Comparison of ENCODE assay signal across 10 cellular contexts in the genomic region with DNA sequence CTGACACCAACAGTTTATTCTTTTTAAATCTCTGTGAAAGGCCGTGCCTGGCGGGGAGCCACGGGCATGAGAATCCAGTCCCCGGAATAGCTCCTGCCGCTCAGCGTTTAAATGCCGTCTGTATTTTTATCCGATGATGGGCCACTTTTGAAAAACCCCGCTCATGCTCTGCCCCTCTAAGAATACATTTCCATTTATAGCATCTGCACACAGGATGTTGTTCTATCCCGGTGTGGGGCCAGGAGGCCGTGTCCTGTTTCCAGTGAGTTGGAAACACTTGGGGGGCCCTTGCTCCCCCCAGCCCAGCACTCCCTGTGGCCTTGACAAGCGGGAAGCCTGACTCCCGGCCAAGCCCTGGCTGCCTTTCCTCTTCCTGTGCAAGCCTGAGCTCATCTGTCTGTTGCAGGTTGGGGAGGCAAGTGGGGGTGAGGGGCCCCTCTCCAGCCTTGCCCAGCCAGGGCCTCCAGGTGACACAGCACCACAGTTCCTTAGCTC. TPM values are rescaled to one million over a fixed set of nuclear protein-coding genes. Genes with fewer than 3 reads are reported as not detected.
DNase-seq lines count a peak whose midpoint lies in the region; ATAC-seq and TF ChIP-seq lines count a peak whose summit lies in the region.
"Had no signal": no experiment of that assay in that cellular context is flagged by ENCODE, and none has a peak within 500 bp of the region (broad histone marks: within the 10 kb centered on the region; RNA-seq: fewer than 3 reads in every experiment).

No MANE protein-coding gene starts in this region.

- H3K4me3 ChIP-seq in fibroblast of villous mesenchyme (ENCODE audit: low read depth, low read length) (no peak overlapping the region), muscle layer of duodenum (ENCODE audit: low read depth in 1 of 2, low read length in 2 of 2) (no peak overlapping the region), tibial artery (peak overlapping the region in 1 of 2 donors; percentile 12), MM.1S (ENCODE audit: low read length) (no peak overlapping the region)

- no peaks in the 10 kb centered on the region for H3K27me3 Mint-ChIP-seq in activated CD8-positive, alpha-beta memory T cell treated with anti-CD3 and anti-CD28 coated beads, Interleukin-2, amount 10 ng/mL, durations not matched to agents 7 days and 5 days
- H3K27me3 Mint-ChIP-seq in activated CD8-positive, alpha-beta T cell treated with anti-CD3 and anti-CD28 coated beads, Interleukin-2, amount 10 ng/mL, durations not matched to agents 7 days and 5 days (ENCODE audit: low read depth) = no peaks in the 10 kb centered on the region

- intact Hi-C loops in tibial artery (cut with DNase I; ENCODE audit: low total_unique reads) = loop anchor here (5.0 kb wide), 1 partner anchor 156 kb away; no protein-coding TSS in a partner anchor

- H3K4me1 ChIP-seq in muscle layer of duodenum (ENCODE audit: control insufficient read depth in 1 of 2, insufficient read depth in 2 of 2, low read length in 2 of 2) (peaks cover 27 to 44% of the 10 kb centered on the region in 2 donors), tibial artery (peaks cover 11 to 87% (median 71%) of the 10 kb centered on the region in 4 donors), MM.1S (ENCODE audit: low read length) (no peaks in the 10 kb centered on the region)

- ATAC-seq in activated CD8-positive, alpha-beta memory T cell treated with anti-CD3 and anti-CD28 coated beads, Interleukin-2, amount 10 ng/mL, durations not matched to agents 7 days and 5 days = no peak
- no peak for ATAC-seq in activated CD8-positive, alpha-beta T cell treated with anti-CD3 and anti-CD28 coated beads, Interleukin-2, amount 10 ng/mL, durations not matched to agents 7 days and 5 days
- ATAC-seq in HG02885 (IDR thresholded peaks at IDR 0.05; ENCODE audit: poor library complexity, unreplicated experiment) = no peak
- ATAC-seq: activated CD4-positive, CD25-positive, alpha-beta regulatory T cell treated with anti-CD3 and anti-CD28 coated beads, Interleukin-2, amount 50 U/mL, for 24 hours had no signal

- no peak overlapping the region for H3K9ac ChIP-seq in MM.1S (ENCODE audit: low read length)

- peaks cover 73% of the 10 kb centered on the region for H4K20me1 ChIP-seq in MM.1S (ENCODE audit: insufficient read depth, low read length)

- H3K27me3 ChIP-seq in muscle layer of duodenum (ENCODE audit: low read depth, low read length) = no peaks in the 10 kb centered on the region
- H3K27me3 ChIP-seq in tibial artery = no peaks in the 10 kb centered on the region
- H3K27me3 ChIP-seq in MM.1S (replicated peaks; ENCODE audit: insufficient read depth, low read length) = no peaks in the 10 kb centered on the region

- POLR2A ChIA-PET in activated CD8-positive, alpha-beta T cell treated with anti-CD3 and anti-CD28 coated beads, Interleukin-2, amount 10 ng/mL, durations not matched to agents 7 days and 5 days (lab: Charles Lee) = no interaction called here

- no peaks in the 10 kb centered on the region for H3K9me2 ChIP-seq in MM.1S (replicated peaks; ENCODE audit: insufficient read depth, low read length)

- no peak overlapping the region for H3K27ac Mint-ChIP-seq in activated CD8-positive, alpha-beta memory T cell treated with anti-CD3 and anti-CD28 coated beads, Interleukin-2, amount 10 ng/mL, durations not matched to agents 7 days and 5 days
- H3K27ac Mint-ChIP-seq in activated CD8-positive, alpha-beta T cell treated with anti-CD3 and anti-CD28 coated beads, Interleukin-2, amount 10 ng/mL, durations not matched to agents 7 days and 5 days = no peak overlapping the region

- TF ChIP-seq CTCF in fibroblast of villous mesenchyme (IDR thresholded peaks at IDR 0.05; ENCODE audit: insufficient read depth, low read depth, low read length) = no peak
- peak in 1 of 2 experiments; percentile 14 for TF ChIP-seq CTCF in tibial artery (IDR thresholded peaks at IDR 0.05)
- no peak for TF ChIP-seq CTCF in MM.1S (IDR thresholded peaks at IDR 0.05; ENCODE audit: low read length)

- no peaks in the 10 kb centered on the region for H3K36me3 Mint-ChIP-seq in activated CD8-positive, alpha-beta memory T cell treated with anti-CD3 and anti-CD28 coated beads, Interleukin-2, amount 10 ng/mL, durations not matched to agents 7 days and 5 days
- H3K36me3 Mint-ChIP-seq in activated CD8-positive, alpha-beta T cell treated with anti-CD3 and anti-CD28 coated beads, Interleukin-2, amount 10 ng/mL, durations not matched to agents 7 days and 5 days (ENCODE audit: low read depth) = no peaks in the 10 kb centered on the region

- CTCF ChIA-PET in activated CD8-positive, alpha-beta memory T cell treated with anti-CD3 and anti-CD28 coated beads, Interleukin-2, amount 10 ng/mL, durations not matched to agents 7 days and 5 days (lab: Charles Lee) = no interaction called here
- CTCF ChIA-PET in activated CD8-positive, alpha-beta T cell treated with anti-CD3 and anti-CD28 coated beads, Interleukin-2, amount 10 ng/mL, durations not matched to agents 7 days and 5 days (lab: Charles Lee) = interaction anchor here (0.8 to 1.6 kb wide), 2 partner anchors 9 to 101 kb away, joined by 3 to 7 read pairs; no protein-coding TSS in a partner anchor

- no peaks in the 10 kb centered on the region for H3K9me3 Mint-ChIP-seq in activated CD8-positive, alpha-beta memory T cell treated with anti-CD3 and anti-CD28 coated beads, Interleukin-2, amount 10 ng/mL, durations not matched to agents 7 days and 5 days (ENCODE audit: low read depth)
- H3K9me3 Mint-ChIP-seq in activated CD8-positive, alpha-beta T cell treated with anti-CD3 and anti-CD28 coated beads, Interleukin-2, amount 10 ng/mL, durations not matched to agents 7 days and 5 days (ENCODE audit: insufficient read depth) = no peaks in the 10 kb centered on the region

- H3K36me3 ChIP-seq in muscle layer of duodenum (ENCODE audit: control insufficient read depth in 1 of 2, insufficient read depth in 2 of 2, low read length in 2 of 2) = peaks cover 0 to 3% of the 10 kb centered on the region in 2 donors
- H3K36me3 ChIP-seq in tibial artery = no peaks in the 10 kb centered on the region
- H3K36me3 ChIP-seq in MM.1S (replicated peaks; ENCODE audit: insufficient read depth, low read length) = no peaks in the 10 kb centered on the region; the same call in 1 of the 2 replicates

- H3K9me3 ChIP-seq in muscle layer of duodenum (ENCODE audit: control insufficient read depth in 1 of 2, low read length in 2 of 2) (no peaks in the 10 kb centered on the region), tibial artery (no peaks in the 10 kb centered on the region), MM.1S (replicated peaks; ENCODE audit: insufficient read depth, low read length) (no peaks in the 10 kb centered on the region)

- H3K27ac ChIP-seq in muscle layer of duodenum (ENCODE audit: low read length) = peak overlapping the region; percentile 93
- H3K27ac ChIP-seq in tibial artery = peak overlapping the region; percentile 92 to 93
- no peak overlapping the region for H3K27ac ChIP-seq in MM.1S (ENCODE audit: low read length)

- peaks cover 98% of the 10 kb centered on the region for H3K79me2 ChIP-seq in MM.1S (ENCODE audit: low read length)

- H3K4me2 ChIP-seq in MM.1S (ENCODE audit: low read depth, low read length) = no peak overlapping the region

- DNase-seq in UCSD-AML1 (lab: John Stamatoyannopoulos, UW; ENCODE audit: unreplicated experiment) (peak; percentile 77), fibroblast of villous mesenchyme (ENCODE audit: low read depth) (peak; percentile 47), tibial artery (peak; percentile 87 to 95), MM.1S (no peak)
- DNase-seq in activated CD8-positive, alpha-beta memory T cell treated with anti-CD3 and anti-CD28 coated beads, Interleukin-2, amount 10 ng/mL, durations not matched to agents 7 days and 5 days = no peak
- DNase-seq in activated CD8-positive, alpha-beta T cell treated with anti-CD3 and anti-CD28 coated beads, Interleukin-2, amount 10 ng/mL, durations not matched to agents 7 days and 5 days = no peak
- DNase-seq: NCI-H2171 had no signal

- no peaks in the 10 kb centered on the region for H3F3A ChIP-seq in MM.1S (ENCODE audit: insufficient read depth, low read length)

- H3K4me1 Mint-ChIP-seq in activated CD8-positive, alpha-beta memory T cell treated with anti-CD3 and anti-CD28 coated beads, Interleukin-2, amount 10 ng/mL, durations not matched to agents 7 days and 5 days = peaks cover 12% of the 10 kb centered on the region
- H3K4me1 Mint-ChIP-seq in activated CD8-positive, alpha-beta T cell treated with anti-CD3 and anti-CD28 coated beads, Interleukin-2, amount 10 ng/mL, durations not matched to agents 7 days and 5 days (ENCODE audit: low read depth) = peaks cover 21% of the 10 kb centered on the region

- no peak overlapping the region for H3K4me3 Mint-ChIP-seq in activated CD8-positive, alpha-beta memory T cell treated with anti-CD3 and anti-CD28 coated beads, Interleukin-2, amount 10 ng/mL, durations not matched to agents 7 days and 5 days
- H3K4me3 Mint-ChIP-seq in activated CD8-positive, alpha-beta T cell treated with anti-CD3 and anti-CD28 coated beads, Interleukin-2, amount 10 ng/mL, durations not matched to agents 7 days and 5 days = no peak overlapping the region

- no peak overlapping the region for H2AFZ ChIP-seq in MM.1S (ENCODE audit: low read length)

RNA-seq across cellular contexts. Expression of a gene that starts 39.0 kb away (rescaled TPM):
- 89.5 and 139 TPM in 2 replicates for total RNA-seq in fibroblast of villous mesenchyme
- 10 to 100 TPM; 30.9 to 34.7 TPM for total RNA-seq in activated CD8-positive, alpha-beta memory T cell treated with anti-CD3 and anti-CD28 coated beads, Interleukin-2, amount 10 ng/mL, durations not matched to agents 7 days and 5 days
- 10 to 100 TPM; 50.4 to 52.7 TPM for total RNA-seq in activated CD8-positive, alpha-beta T cell treated with anti-CD3 and anti-CD28 coated beads, Interleukin-2, amount 10 ng/mL, durations not matched to agents 7 days and 5 days

Comparison
In these comparisons a context has a peak if more than half of its experiments do, and no peak if none do; other contexts are left out.
1. DNase-seq: peak in UCSD-AML1 (single experiment), fibroblast of villous mesenchyme (single experiment) and tibial artery (2 of 2); none in activated CD8-positive, alpha-beta memory T cell treated with anti-CD3 and anti-CD28 coated beads, Interleukin-2, amount 10 ng/mL, durations not matched to agents 7 days and 5 days (single experiment), MM.1S (single experiment) and activated CD8-positive, alpha-beta T cell treated with anti-CD3 and anti-CD28 coated beads, Interleukin-2, amount 10 ng/mL, durations not matched to agents 7 days and 5 days (single experiment).